9 cellular contexts compared by ENCODE assay signal in genomic region chr17:77145209-77145608, GRCh38. TPM values are rescaled to one million over a fixed set of nuclear protein-coding genes. Genes with fewer than 3 reads are reported as not detected.
A peak's percentile ranks its signal among the peaks of the same experiment; 100 is the strongest.
DNase-seq lines count a peak whose midpoint lies in the region; ATAC-seq, FAIRE-seq and TF ChIP-seq lines count a peak whose summit lies in the region.
"Had no signal": no experiment of that assay in that cellular context is flagged by ENCODE, and none has a peak within 500 bp of the region (broad histone marks: within the 10 kb centered on the region; RNA-seq: fewer than 3 reads in every experiment).

No MANE protein-coding gene starts in this region.

- H3K4me3 Mint-ChIP-seq in Calu3 (ENCODE audit: low read depth, unreplicated experiment) = peak overlapping the region; percentile 57

- H2AK5ac ChIP-seq in H1 (ENCODE audit: low read depth, low read length) = no peak overlapping the region
- H2AK5ac ChIP-seq in trophoblast cell (ENCODE audit: low read length) = no peak overlapping the region

- H3K9me3 Mint-ChIP-seq in Calu3 (ENCODE audit: low read depth, unreplicated experiment) = no peaks in the 10 kb centered on the region

- H2BK12ac ChIP-seq in H1 (ENCODE audit: low read depth, low read length) (no peak overlapping the region; the same call in 1 of the 2 replicates), trophoblast cell (ENCODE audit: low read length) (no peak overlapping the region)

- H3K4me1 Mint-ChIP-seq in Calu3 (ENCODE audit: low read depth, unreplicated experiment) = peaks cover 43% of the 10 kb centered on the region

- no peak overlapping the region; the same call in 1 of the 2 replicates for H2BK20ac ChIP-seq in H1 (ENCODE audit: low read length)

- peak overlapping the region; percentile 71 for H3K27ac ChIP-seq in PC-3 (ENCODE audit: low read length)
- no peak overlapping the region for H3K27ac ChIP-seq in H1 (ENCODE audit: low read depth, low read length)
- H3K27ac ChIP-seq in trophoblast cell (ENCODE audit: low read depth, low read length) = peak overlapping the region; percentile 29

- H4K12ac ChIP-seq in trophoblast cell (ENCODE audit: low read depth, low read length) = no peak overlapping the region

- H3K27me3 ChIP-seq in PC-3 (ENCODE audit: low read length) (no peaks in the 10 kb centered on the region), H1 (replicated peaks in 1 of 4; ENCODE audit: control insufficient read depth in 3 of 4, extremely low read depth in 1 of 4, insufficient read depth in 3 of 4, low read length in 3 of 4) (no peaks in the 10 kb centered on the region), trophoblast cell (ENCODE audit: insufficient read depth, low read length) (no peaks in the 10 kb centered on the region)

- no peak overlapping the region for H3K18ac ChIP-seq in H1 (ENCODE audit: extremely low read depth, low read length)
- no peak overlapping the region for H3K18ac ChIP-seq in trophoblast cell (ENCODE audit: low read length)

- no TSS peak for BruUV-seq in Calu3 (replicated peaks; lab: Mats Ljungman, UMichigan)
- no TSS peak for BruUV-seq in PC-3 (replicated peaks; lab: Mats Ljungman, UMichigan)

- POLR2A ChIA-PET in PC-3 (lab: Charles Lee; ENCODE audit: unreplicated experiment) = no interaction called here
- POLR2A ChIA-PET in H1 (lab: Charles Lee; ENCODE audit: partially characterized antibody) = interaction anchor here (1.4 kb wide), 1 partner anchor 22 kb away, joined by 4 read pairs; no protein-coding TSS in a partner anchor

- H3K36me3 ChIP-seq in PC-3 (ENCODE audit: low read depth, low read length) = peaks cover 53% of the 10 kb centered on the region
- H3K36me3 ChIP-seq in H1 (ENCODE audit: control insufficient read depth in 2 of 4, insufficient read depth in 4 of 4, low read length in 3 of 4) = peaks cover 2 to 26% (median 4%) of the 10 kb centered on the region in 4 experiments; a peak in 6 of 8 replicates
- peaks cover 18 to 21% of the 10 kb centered on the region in 2 experiments for H3K36me3 ChIP-seq in trophoblast cell (ENCODE audit: control insufficient read depth in 1 of 2, insufficient read depth in 2 of 2, low read length in 2 of 2)

- H3K9ac ChIP-seq in PC-3 (ENCODE audit: low read length) (peak overlapping the region; percentile 45), H1 (replicated peaks in 1 of 4; ENCODE audit: extremely low read depth in 1 of 4, low read depth in 3 of 4, low read length in 3 of 4) (no peak overlapping the region; a peak in 1 of 7 replicates), trophoblast cell (ENCODE audit: low read length) (no peak overlapping the region)

- no peaks in the 10 kb centered on the region for H3F3A ChIP-seq in PC-3 (ENCODE audit: low read length, unreplicated experiment)

- H3K27ac Mint-ChIP-seq in Calu3 (ENCODE audit: unreplicated experiment) = peak overlapping the region; percentile 85

- ATAC-seq in PC-3 (no peak), GM21447 (IDR thresholded peaks at IDR 0.05; ENCODE audit: unreplicated experiment) (no peak)

- no peak overlapping the region for H4K91ac ChIP-seq in H1 (replicated peaks; ENCODE audit: insufficient read length, low read length)
- H4K91ac ChIP-seq in trophoblast cell (ENCODE audit: low read depth, low read length) = no peak overlapping the region

- no peak overlapping the region for H2BK15ac ChIP-seq in H1 (ENCODE audit: low read length)

- H3K36me3 Mint-ChIP-seq in Calu3 (ENCODE audit: insufficient read depth, unreplicated experiment) = peaks cover 43% of the 10 kb centered on the region

- H3K4me1 ChIP-seq in PC-3 (ENCODE audit: insufficient read depth, low read length) = peaks cover 41% of the 10 kb centered on the region
- H3K4me1 ChIP-seq in H1 (replicated peaks in 1 of 4; ENCODE audit: control insufficient read depth in 3 of 4, insufficient read depth in 4 of 4, low read length in 3 of 4) = peaks cover 6 to 19% (median 11%) of the 10 kb centered on the region in 4 experiments
- H3K4me1 ChIP-seq in trophoblast cell (ENCODE audit: control insufficient read depth in 1 of 2, insufficient read depth in 2 of 2, low read length in 2 of 2) = peaks cover 7 to 15% of the 10 kb centered on the region in 2 experiments

- H2AFZ ChIP-seq in PC-3 (ENCODE audit: low read length) (peak overlapping the region; percentile 25), H1 (ENCODE audit: low read length) (no peak overlapping the region), trophoblast cell (ENCODE audit: insufficient read depth, low read length, poor library complexity) (no peak overlapping the region)

- TF ChIP-seq POLR2A in H1 (IDR thresholded peaks at IDR 0.05; ENCODE audit: control extremely low read depth in 1 of 2, low read depth in 2 of 2, low read length in 2 of 2) = no peak

- peak overlapping the region; percentile 18; the same call in 1 of the 2 replicates for H2BK5ac ChIP-seq in H1 (ENCODE audit: low read depth, low read length)
- H2BK5ac ChIP-seq in trophoblast cell (ENCODE audit: low read depth, low read length, poor library complexity) = no peak overlapping the region

- CTCF ChIA-PET in Calu3 (lab: Charles Lee) (interaction anchor here (1.2 to 1.6 kb wide), 3 partner anchors 20 to 57 kb away, joined by 3 to 8 read pairs (median 3); no protein-coding TSS in a partner anchor), PC-3 (lab: Charles Lee) (interaction anchor here (0.6 to 1.0 kb wide), 2 partner anchors 43 to 50 kb away, joined by 5 to 14 read pairs; no protein-coding TSS in a partner anchor), H1 (lab: Charles Lee; ENCODE audit: partially characterized antibody) (interaction anchor here (1.1 to 3.0 kb wide), 8 partner anchors 14 to 82 kb away, joined by 3 to 15 read pairs (median 4); no protein-coding TSS in a partner anchor)

- H3K9me2 ChIP-seq in PC-3 (replicated peaks; ENCODE audit: low read length) = no peaks in the 10 kb centered on the region

- H3K14ac ChIP-seq in H1 (ENCODE audit: insufficient read length) (no peak overlapping the region), trophoblast cell (ENCODE audit: low read length) (no peak overlapping the region)

- H2BK120ac ChIP-seq in H1 (replicated peaks; ENCODE audit: low read depth, low read length) (no peak overlapping the region), trophoblast cell (ENCODE audit: insufficient read depth, low read length, poor library complexity) (no peak overlapping the region)

- H4K20me1 ChIP-seq in PC-3 (ENCODE audit: low read length) = no peaks in the 10 kb centered on the region
- H4K20me1 ChIP-seq in H1 (replicated peaks in 1 of 2; ENCODE audit: control insufficient read depth in 1 of 2, insufficient read depth in 2 of 2, low read length in 2 of 2) = peaks cover 0 to 12% of the 10 kb centered on the region in 2 experiments

- peak overlapping the region; percentile 27 for H3K4me3 ChIP-seq in PC-3 (ENCODE audit: low read length)
- H3K4me3 ChIP-seq in H1 (ENCODE audit: extremely low read depth in 1 of 4, insufficient read depth in 2 of 4, low read depth in 3 of 4, low read length in 4 of 4) = no peak overlapping the region
- H3K4me3 ChIP-seq in trophoblast cell (ENCODE audit: low read depth, low read length) = no peak overlapping the region

- DNase-seq in Calu3 = no peak
- no peak for DNase-seq in PC-3
- DNase-seq in H1 (ENCODE audit: low read depth in 1 of 2, low spot score in 2 of 2) = no peak
- DNase-seq in trophoblast cell = no peak
- DNase-seq in NCI-H510A treated with DMSO at 0.1 percent for 48 hours (lab: John Stamatoyannopoulos, UW) = no peak
- DNase-seq in islet precursor cell = no peak
- DNase-seq in NOMO-1 treated with dmso at 0.1 percent for 144 hours (lab: John Stamatoyannopoulos, UW; ENCODE audit: unreplicated experiment) = no peak

- H3K79me2 ChIP-seq in PC-3 (ENCODE audit: low read length) = peaks cover 89% of the 10 kb centered on the region
- peaks cover 0 to 20% of the 10 kb centered on the region in 2 experiments; a peak in 1 of 4 replicates for H3K79me2 ChIP-seq in H1 (ENCODE audit: control insufficient read depth in 1 of 2, insufficient read depth in 2 of 2, low read length in 2 of 2)
- H3K79me2 ChIP-seq in trophoblast cell (ENCODE audit: control insufficient read depth, insufficient read depth, low read length, poor library complexity) = peaks cover 9% of the 10 kb centered on the region

- H3K79me1 ChIP-seq in H1 (ENCODE audit: low read depth, low read length) (peaks cover 2% of the 10 kb centered on the region), trophoblast cell (ENCODE audit: low read length) (peaks cover 11% of the 10 kb centered on the region)

- H3K4me2 ChIP-seq in PC-3 (ENCODE audit: low read length) = peak overlapping the region; percentile 66
- H3K4me2 ChIP-seq in H1 (ENCODE audit: insufficient read depth in 1 of 2, low read depth in 2 of 2, low read length in 2 of 2) = no peak overlapping the region
- peak overlapping the region; percentile 30 for H3K4me2 ChIP-seq in trophoblast cell (ENCODE audit: low read length)

- 92% methylated on average over 3 of the region's 3 CpGs; no CpG with 5 or more reads in 1 of the 2 experiments for WGBS in H1 (ENCODE audit: extremely low coverage in 1 of 2, insufficient coverage in 1 of 2, insufficient read length in 1 of 2, insufficient replicate concordance in 2 of 2, low coverage in 1 of 2, low lambda C conversion rate in 2 of 2, missing lambda C conversion rate in 1 of 2), 2 experiments
- WGBS in trophoblast cell (ENCODE audit: extremely low coverage, insufficient coverage, insufficient read length) = 100% methylated on average over 1 of the region's 3 CpGs

- H3K56ac ChIP-seq in H1 (replicated peaks; ENCODE audit: insufficient read length, low read depth, low read length) = no peak overlapping the region

- TF ChIP-seq EP300 in H1 (IDR thresholded peaks at IDR 0.05; ENCODE audit: borderline replicate concordance in 1 of 2, low read depth in 2 of 2, low read length in 2 of 2) = no peak

- no peak for TF ChIP-seq RAD21 in H1 (IDR thresholded peaks at IDR 0.05 in 1 of 2, conservative IDR thresholded peaks at IDR 0.05 in 1 of 2; ENCODE audit: low read depth in 2 of 2, low read length in 2 of 2)

- no peak overlapping the region for H3K4ac ChIP-seq in H1 (replicated peaks; ENCODE audit: insufficient read length, low read depth, low read length)
- H3K4ac ChIP-seq in trophoblast cell (ENCODE audit: low read depth, low read length) = no peak overlapping the region

- H3K9me3 ChIP-seq in PC-3 (ENCODE audit: low read length) (no peaks in the 10 kb centered on the region), H1 (ENCODE audit: insufficient read depth in 2 of 2, low read depth in 1 of 2, low read length in 1 of 2) (no peaks in the 10 kb centered on the region), trophoblast cell (ENCODE audit: insufficient read depth, low read depth, low read length) (no peaks in the 10 kb centered on the region)

- no peak overlapping the region for H4K8ac ChIP-seq in H1 (ENCODE audit: extremely low read depth, insufficient read depth, low read length)
- H4K8ac ChIP-seq in trophoblast cell (ENCODE audit: low read depth, low read length) = no peak overlapping the region

- no peak overlapping the region for H3K23ac ChIP-seq in H1 (ENCODE audit: insufficient read length)
- no peak overlapping the region for H3K23ac ChIP-seq in trophoblast cell (ENCODE audit: low read length)

- intact Hi-C loops in Calu3 (cut with micrococcal nuclease; ENCODE audit: unreplicated experiment) = loop anchor here (10.0 kb wide), 1 partner anchor 50 kb away; no protein-coding TSS in a partner anchor
- intact Hi-C loops in PC-3 (cut with micrococcal nuclease) = no loop called here

- no peak overlapping the region for H4K5ac ChIP-seq in H1 (ENCODE audit: insufficient read length, low read depth, low read length)

- no peak for FAIRE-seq in H1 (lab: Jason Lieb, UNC)
- FAIRE-seq: islet of Langerhans had no signal

- no peak for TF ChIP-seq CTCF in Calu3 (IDR thresholded peaks at IDR 0.05; ENCODE audit: unreplicated experiment)
- TF ChIP-seq CTCF in PC-3 (conservative IDR thresholded peaks at IDR 0.05; ENCODE audit: low read depth, low read length) = no peak
- no peak for TF ChIP-seq CTCF in H1 (IDR thresholded peaks at IDR 0.05; ENCODE audit: control extremely low read depth in 1 of 3, insufficient read depth in 1 of 3, low read depth in 1 of 3, low read length in 3 of 3)

- H3K23me2 ChIP-seq in H1 (ENCODE audit: low read depth, low read length) = peaks cover 1% of the 10 kb centered on the region; the same call in 1 of the 2 replicates

- H3K27me3 Mint-ChIP-seq in Calu3 (ENCODE audit: unreplicated experiment) = no peaks in the 10 kb centered on the region

RNA-seq across cellular contexts. Expression of gene SEC14L1, which starts 4.4 kb away (rescaled TPM):
- total RNA-seq in Calu3 (2022) (46.3 and 50.6 TPM in 2 replicates), PC-3 (2014; rRNA removed) (39.8 and 50.9 TPM in 2 replicates)
- total RNA-seq in H1 (2021; fragmentation: NEBNext Ultra II Directional; extraction: Animal tissue kit (Norgen Biotek cat#: 25700)) = 74.4 TPM in 2 replicates
- 27.2 and 42.7 TPM in 2 replicates for polyA plus RNA-seq in H1 (2011; rRNA removed)
- polyA plus RNA-seq in H1 (2011; cell fraction: cytosol; rRNA removed) = 18.7 TPM
- polyA plus RNA-seq in H1 (2011; cell fraction: nucleus; rRNA removed) = 73.2 TPM
- polyA plus RNA-seq in H1 (2012, experiment 1 of 2) = 40.4 to 51.0 TPM (median 49.2 TPM) in 4 replicates
- 8.8 TPM for polyA plus RNA-seq in H1 (2012, experiment 2 of 2)
- polyA plus RNA-seq in H1 (2013, experiment 1 of 2) = 63.8 TPM
- 57.5 TPM for polyA plus RNA-seq in H1 (2013, experiment 2 of 2)
- 23.0 and 24.1 TPM in 2 replicates for polyA minus RNA-seq in H1 (2011; rRNA and poly(A)+ RNA removed)
- polyA minus RNA-seq in H1 (2011; cell fraction: cytosol; rRNA and poly(A)+ RNA removed) = 30.6 TPM
- 45.3 TPM for polyA minus RNA-seq in H1 (2011; cell fraction: nucleus; rRNA and poly(A)+ RNA removed)
- polyA plus RNA-seq in trophoblast cell (2013) = 71.4 and 71.6 TPM in 2 replicates

Comparison
In these comparisons a context has a peak if more than half of its experiments do, and no peak if none do; other contexts are left out.
1. H3K4me2 ChIP-seq: peak in PC-3 (single experiment) and trophoblast cell (single experiment); none in H1 (0 of 2).